ENCODE assay signal across 11 cellular contexts in the genomic region with DNA sequence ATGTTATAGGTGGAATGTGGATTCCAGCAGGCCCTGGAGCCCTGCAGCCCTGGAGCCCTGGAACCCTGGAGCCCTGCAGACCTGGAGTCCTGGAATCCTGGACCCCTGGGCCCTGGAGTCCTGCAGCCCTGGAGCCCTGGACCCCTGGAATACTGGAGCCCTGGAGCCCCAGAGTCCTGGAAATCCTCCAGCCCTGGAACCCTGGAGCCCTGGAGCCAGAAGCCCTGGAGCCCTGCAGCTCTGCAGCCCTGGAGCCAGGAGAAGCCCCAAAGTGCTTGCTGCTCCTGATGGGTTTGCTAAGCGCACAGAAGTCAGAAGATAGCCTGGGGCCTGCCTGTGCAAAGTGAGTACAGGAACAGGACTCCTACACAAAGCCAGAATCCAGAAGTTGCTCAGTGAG.
"Had no signal": no experiment of that assay in that cellular context is flagged by ENCODE, and none has a peak within 500 bp of the region (broad histone marks: within the 10 kb centered on the region; RNA-seq: fewer than 3 reads in every experiment).

No MANE protein-coding gene starts in this region.

- ATAC-seq: HCT116 had no signal

- DNase-seq: GM23248, GOT3, H7, H9, HCEC 1CT, HFFc6 had no signal

- H3K4me1 ChIP-seq: HAP-1 had no signal

- H3K27ac Mint-ChIP-seq: GM23338, H9, HFFc6 had no signal

- H3K36me3 ChIP-seq: HAP-1 had no signal

- H3K27ac ChIP-seq: GM23248 had no signal

- H3K4me3 ChIP-seq: GM23248, GM23338, HAP-1 had no signal

- H3K4me3 Mint-ChIP-seq: GM23338, H9, HFFc6 had no signal

- H3K9me3 ChIP-seq: HAP-1 had no signal

- H3K9ac ChIP-seq: GM23248 had no signal

- FAIRE-seq: H1, H54 had no signal
